34 cellular contexts compared by ENCODE assay signal in genomic region chr1:215143497-215143896, GRCh38.
"Had no signal": no experiment of that assay in that cellular context is flagged by ENCODE, and none has a peak within 500 bp of the region (broad histone marks: within the 10 kb centered on the region; RNA-seq: fewer than 3 reads in every experiment).

No MANE protein-coding gene starts in this region.

- H3K9me3 Mint-ChIP-seq: activated CD4-positive, alpha-beta memory T cell treated with anti-CD3 and anti-CD28 coated beads, Interleukin-2, amount 10 ng/mL, durations not matched to agents 7 days and 5 days; activated naive CD4-positive, alpha-beta T cell treated with anti-CD3 and anti-CD28 coated beads, Interleukin-2, amount 10 ng/mL, durations not matched to agents 7 days and 5 days had no signal

- H3K27ac Mint-ChIP-seq: activated CD4-positive, alpha-beta memory T cell treated with anti-CD3 and anti-CD28 coated beads, Interleukin-2, amount 10 ng/mL, durations not matched to agents 7 days and 5 days; activated CD8-positive, alpha-beta memory T cell treated with anti-CD3 and anti-CD28 coated beads, Interleukin-2, amount 10 ng/mL, durations not matched to agents 7 days and 5 days; activated naive CD4-positive, alpha-beta T cell treated with anti-CD3 and anti-CD28 coated beads, Interleukin-2, amount 10 ng/mL, durations not matched to agents 7 days and 5 days; activated naive CD8-positive, alpha-beta T cell had no signal

- H3K27ac ChIP-seq: brain microvascular endothelial cell, VCaP had no signal

- H3K4me3 Mint-ChIP-seq: activated CD4-positive, alpha-beta memory T cell treated with anti-CD3 and anti-CD28 coated beads, Interleukin-2, amount 10 ng/mL, durations not matched to agents 7 days and 5 days; activated CD8-positive, alpha-beta memory T cell treated with anti-CD3 and anti-CD28 coated beads, Interleukin-2, amount 10 ng/mL, durations not matched to agents 7 days and 5 days; activated naive CD4-positive, alpha-beta T cell treated with anti-CD3 and anti-CD28 coated beads, Interleukin-2, amount 10 ng/mL, durations not matched to agents 7 days and 5 days; activated naive CD8-positive, alpha-beta T cell had no signal

- H3K4me1 Mint-ChIP-seq: activated CD4-positive, alpha-beta memory T cell treated with anti-CD3 and anti-CD28 coated beads, Interleukin-2, amount 10 ng/mL, durations not matched to agents 7 days and 5 days; activated CD8-positive, alpha-beta memory T cell treated with anti-CD3 and anti-CD28 coated beads, Interleukin-2, amount 10 ng/mL, durations not matched to agents 7 days and 5 days; activated naive CD4-positive, alpha-beta T cell treated with anti-CD3 and anti-CD28 coated beads, Interleukin-2, amount 10 ng/mL, durations not matched to agents 7 days and 5 days had no signal

- ATAC-seq: activated CD8-positive, alpha-beta memory T cell treated with anti-CD3 and anti-CD28 coated beads, Interleukin-2, amount 10 ng/mL, durations not matched to agents 7 days and 5 days had no signal

- H3K27me3 Mint-ChIP-seq: activated CD4-positive, alpha-beta memory T cell treated with anti-CD3 and anti-CD28 coated beads, Interleukin-2, amount 10 ng/mL, durations not matched to agents 7 days and 5 days; activated CD8-positive, alpha-beta memory T cell treated with anti-CD3 and anti-CD28 coated beads, Interleukin-2, amount 10 ng/mL, durations not matched to agents 7 days and 5 days; activated naive CD4-positive, alpha-beta T cell treated with anti-CD3 and anti-CD28 coated beads, Interleukin-2, amount 10 ng/mL, durations not matched to agents 7 days and 5 days; activated naive CD8-positive, alpha-beta T cell had no signal

- H3K36me3 ChIP-seq: brain microvascular endothelial cell, MG63 had no signal

- H3K27me3 ChIP-seq: brain microvascular endothelial cell, MG63 had no signal

- H3K4me3 ChIP-seq: MG63 had no signal

- H3K36me3 Mint-ChIP-seq: activated CD8-positive, alpha-beta memory T cell treated with anti-CD3 and anti-CD28 coated beads, Interleukin-2, amount 10 ng/mL, durations not matched to agents 7 days and 5 days; activated naive CD4-positive, alpha-beta T cell treated with anti-CD3 and anti-CD28 coated beads, Interleukin-2, amount 10 ng/mL, durations not matched to agents 7 days and 5 days; activated naive CD8-positive, alpha-beta T cell had no signal

- DNase-seq: activated CD4-positive, alpha-beta memory T cell treated with anti-CD3 and anti-CD28 coated beads, Interleukin-2, amount 10 ng/mL, durations not matched to agents 7 days and 5 days; activated CD4-positive, alpha-beta T cell treated with anti-CD3 and anti-CD28 coated beads for 1 hour; activated CD4-positive, alpha-beta T cell treated with anti-CD3 and anti-CD28 coated beads for 48 hours; activated CD4-positive, CD25-positive, alpha-beta regulatory T cell; activated CD8-positive, alpha-beta memory T cell treated with anti-CD3 and anti-CD28 coated beads for 24 hours; activated CD8-positive, alpha-beta memory T cell treated with anti-CD3 and anti-CD28 coated beads, Interleukin-2, amount 10 ng/mL, durations not matched to agents 7 days and 5 days; activated CD8-positive, alpha-beta memory T cell treated with anti-CD3 and anti-CD28 coated beads, Interleukin-2, amount 50 U/mL, for 48 hours; activated effector memory CD4-positive, alpha-beta T cell treated with Interleukin-2 at 50 U/mL for 16 hours; activated naive CD4-positive, alpha-beta T cell treated with anti-CD3 and anti-CD28 coated beads, Interleukin-2, amount 10 ng/mL, durations not matched to agents 7 days and 5 days; activated T-cell treated with anti-CD3 and anti-CD28 coated beads, Interleukin-2, amount 50 U/mL, for 48 hours; amniotic stem cell; aorta; brain microvascular endothelial cell; Karpas-422; KBM-7; MG63; NCI-H1048; NCI-H1105 treated with DMSO at 0.1 percent for 48 hours; NCI-H1436; NCI-H1694; NCI-H1930; NCI-H2081 treated with DMSO at 0.1 percent for 48 hours; NCI-H226; NCI-H446 treated with DMSO at 0.1 percent for 48 hours; NCI-H524; NCI-H69; NCI-H82; Right ventricle myocardium superior; SW 1271; T-helper 1 cell; T-helper 2 cell; T-helper 9 cell had no signal
